Comparison of ENCODE assay signal across 13 cellular contexts in the genomic region with DNA sequence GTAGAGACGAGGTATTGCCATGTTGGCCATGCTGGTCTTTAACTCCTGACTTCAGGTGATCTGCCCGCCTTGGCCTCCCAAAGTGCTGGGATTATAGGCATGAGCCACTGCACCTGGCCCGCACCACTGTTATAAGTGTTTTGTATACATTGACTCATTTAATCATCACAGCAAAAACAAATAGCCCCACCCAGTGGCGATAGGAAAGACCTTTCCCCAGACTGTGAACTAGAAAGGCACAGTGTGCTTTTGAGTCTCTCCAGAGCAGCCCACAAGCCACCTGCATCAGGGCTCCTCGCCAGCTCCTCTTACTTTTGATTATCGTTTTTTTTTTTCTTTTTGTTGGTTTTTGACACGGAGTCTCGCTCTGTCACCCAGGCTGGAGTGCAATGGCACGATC. TPM values are rescaled to one million over a fixed set of nuclear protein-coding genes. Genes with fewer than 3 reads are reported as not detected.
A peak's percentile ranks its signal among the peaks of the same experiment; 100 is the strongest.
DNase-seq lines count a peak whose midpoint lies in the region; ATAC-seq and TF ChIP-seq lines count a peak whose summit lies in the region.
"Had no signal": no experiment of that assay in that cellular context is flagged by ENCODE, and none has a peak within 500 bp of the region (broad histone marks: within the 10 kb centered on the region; RNA-seq: fewer than 3 reads in every experiment).

No MANE protein-coding gene starts in this region.

- TF ChIP-seq CTCF in MCF 10A (IDR thresholded peaks at IDR 0.05; ENCODE audit: unreplicated experiment) (no peak), breast epithelium (IDR thresholded peaks at IDR 0.05) (no peak), osteocyte (IDR thresholded peaks at IDR 0.05) (peak; percentile 11)
- no peak for TF ChIP-seq CTCF in CD8-positive, alpha-beta T cell (IDR thresholded peaks at IDR 0.05)

- no peak for TF ChIP-seq POLR2A in breast epithelium (IDR thresholded peaks at IDR 0.05)

- H3K36me3 Mint-ChIP-seq in MCF 10A (ENCODE audit: insufficient read depth, unreplicated experiment) (no peaks in the 10 kb centered on the region), osteocyte (ENCODE audit: unreplicated experiment) (peaks cover 1% of the 10 kb centered on the region)
- peaks cover 4% of the 10 kb centered on the region for H3K36me3 Mint-ChIP-seq in CD8-positive, alpha-beta T cell

- H3K27ac ChIP-seq in breast epithelium: no peak overlapping the region
- no peak overlapping the region for H3K27ac ChIP-seq in CD8-positive, alpha-beta T cell (ENCODE audit: low read depth, low read length)

- H3K4me3 Mint-ChIP-seq in MCF 10A (ENCODE audit: unreplicated experiment) (no peak overlapping the region), osteocyte (ENCODE audit: unreplicated experiment) (no peak overlapping the region)
- no peak overlapping the region for H3K4me3 Mint-ChIP-seq in CD8-positive, alpha-beta T cell
- H3K4me3 Mint-ChIP-seq: B cell had no signal

- CTCF ChIA-PET in MCF 10A (lab: Yijun Ruan, JAX): interaction anchor here (0.6 to 1.3 kb wide), 3 partner anchors 21 to 1354 kb away, joined by 3 to 5 read pairs (median 4); no protein-coding TSS in a partner anchor
- CTCF ChIA-PET in CD8-positive, alpha-beta T cell (lab: Charles Lee): no interaction called here

- H3K9me3 Mint-ChIP-seq in MCF 10A (ENCODE audit: unreplicated experiment): no peaks in the 10 kb centered on the region
- no peaks in the 10 kb centered on the region for H3K9me3 Mint-ChIP-seq in osteocyte (ENCODE audit: unreplicated experiment)
- H3K9me3 Mint-ChIP-seq in CD8-positive, alpha-beta T cell: peaks cover 8% of the 10 kb centered on the region

- DNase-seq in MCF 10A (ENCODE audit: unreplicated experiment) (peak; percentile 52), breast epithelium (ENCODE audit: low spot score in 2 of 2) (no peak), KBM-7 (peak; percentile 9), SK-MEL-5 (ENCODE audit: low read depth, low spot score) (peak; percentile 38), osteocyte (ENCODE audit: extremely low spot score, unreplicated experiment) (no peak), midbrain (lab: John Stamatoyannopoulos, UW) (no peak), NCI-H524 (lab: John Stamatoyannopoulos, UW) (no peak)
- no peak for DNase-seq in CD8-positive, alpha-beta T cell
- DNase-seq: NCI-H2171 treated with DMSO at 0.1 percent for 48 hours; stimulated activated CD4-positive, alpha-beta T cell treated with anti-CD3 and anti-CD28 coated beads, Interleukin-4, amount 100 ng/mL, for 1 hour; stimulated activated naive CD8-positive, alpha-beta T cell treated with anti-CD3 and anti-CD28 coated beads, Interleukin-15, Interleukin-2, amounts not matched to agents 100 U/mL and 50 U/mL, for 24 hours had no signal

- no TSS peak for BruUV-seq in MCF 10A (replicated peaks; lab: Mats Ljungman, UMichigan)

- POLR2A ChIA-PET in MCF 10A (lab: Yijun Ruan, JAX): no interaction called here
- POLR2A ChIA-PET in CD8-positive, alpha-beta T cell (lab: Charles Lee): no interaction called here

- no peak overlapping the region for H3K4me3 ChIP-seq in breast epithelium
- no peak overlapping the region for H3K4me3 ChIP-seq in CD8-positive, alpha-beta T cell (ENCODE audit: low read depth, low read length)

- H3K27me3 Mint-ChIP-seq in MCF 10A (ENCODE audit: insufficient read depth, unreplicated experiment) (peaks cover 4% of the 10 kb centered on the region), osteocyte (ENCODE audit: unreplicated experiment) (peaks cover 4% of the 10 kb centered on the region)
- H3K27me3 Mint-ChIP-seq in CD8-positive, alpha-beta T cell (ENCODE audit: low read depth): peaks cover 16% of the 10 kb centered on the region

- in situ Hi-C loops in KBM-7 (cut with MboI; ENCODE audit: low pct_unique_long_range_greater_than_20kb, low sequenced_read_pairs) (no loop called here), SK-MEL-5 (cut with HindIII; ENCODE audit: low pct_unique_long_range_greater_than_20kb, low sequenced_read_pairs) (no loop called here)

- H3K4me1 Mint-ChIP-seq in MCF 10A (ENCODE audit: insufficient read depth, unreplicated experiment) (no peaks in the 10 kb centered on the region), osteocyte (ENCODE audit: unreplicated experiment) (no peaks in the 10 kb centered on the region)
- no peaks in the 10 kb centered on the region for H3K4me1 Mint-ChIP-seq in CD8-positive, alpha-beta T cell (ENCODE audit: low read depth)
- H3K4me1 Mint-ChIP-seq: B cell had no signal

- no peaks in the 10 kb centered on the region for H3K27me3 ChIP-seq in breast epithelium
- H3K27me3 ChIP-seq in CD8-positive, alpha-beta T cell (ENCODE audit: insufficient read depth, low read length): no peaks in the 10 kb centered on the region

- H3K27ac Mint-ChIP-seq in MCF 10A (ENCODE audit: low read depth, unreplicated experiment) (no peak overlapping the region), osteocyte (ENCODE audit: unreplicated experiment) (no peak overlapping the region)
- no peak overlapping the region for H3K27ac Mint-ChIP-seq in CD8-positive, alpha-beta T cell
- H3K27ac Mint-ChIP-seq: activated T-helper 2 cell treated with anti-CD3 and anti-CD28 coated beads, Interferon-gamma antibody, Interleukin-2, Interleukin-4, amounts not matched to agents 10 μg/mL and 5 μg/mL and 100 μg/mL, durations not matched to agents 14 hours and 24 hours and 36 hours; B cell had no signal

- no peaks in the 10 kb centered on the region for H3K36me3 ChIP-seq in breast epithelium
- H3K36me3 ChIP-seq in CD8-positive, alpha-beta T cell (ENCODE audit: insufficient read depth, low read length): no peaks in the 10 kb centered on the region

- no peak for ATAC-seq in CD8-positive, alpha-beta T cell
- ATAC-seq: stimulated activated naive CD8-positive, alpha-beta T cell treated with anti-CD3 and anti-CD28 coated beads, Interleukin-15, Interleukin-2, amounts not matched to agents 100 U/mL and 50 U/mL, for 24 hours had no signal

- peaks cover 9 to 10% of the 10 kb centered on the region in 2 donors for H3K9me3 ChIP-seq in breast epithelium
- no peaks in the 10 kb centered on the region for H3K9me3 ChIP-seq in CD8-positive, alpha-beta T cell (ENCODE audit: low read length)

- no peaks in the 10 kb centered on the region for H3K4me1 ChIP-seq in breast epithelium
- H3K4me1 ChIP-seq in CD8-positive, alpha-beta T cell (ENCODE audit: insufficient read depth, low read length): no peaks in the 10 kb centered on the region

- intact Hi-C loops in MCF 10A (cut with micrococcal nuclease): loop anchor here (1.0 kb wide), 1 partner anchor 91 kb away; no protein-coding TSS in a partner anchor
- intact Hi-C loops in breast epithelium (cut with DNase I; ENCODE audit: low total_unique reads): no loop called here
- intact Hi-C loops in CD8-positive, alpha-beta T cell (cut with DNase I, micrococcal nuclease): no loop called here

RNA-seq across cellular contexts. Expression of gene ZFP64, which starts 27.9 kb away (rescaled TPM):
- total RNA-seq in MCF 10A (2022) (13.0 and 13.8 TPM in 2 replicates), breast epithelium (10 to 100 TPM in 2 of 3 donors, 1 to 10 TPM in 1; 8.5 to 13.0 (median 11.5) TPM), osteocyte (18.5 and 21.0 TPM in 2 replicates)
- 8.4 TPM in 2 replicates for total RNA-seq in SK-MEL-5 (2014; rRNA removed; shearing (Covaris generic))
- 25.3 and 29.3 TPM in 2 replicates for polyA plus RNA-seq in SK-MEL-5 (2015; cell fraction: cytosol; rRNA removed)
- polyA plus RNA-seq in SK-MEL-5 (2015; cell fraction: nucleus; rRNA removed): 8.8 and 9.5 TPM in 2 replicates
- 1 to 10 TPM; 2.4 to 2.7 TPM for total RNA-seq in CD8-positive, alpha-beta T cell

Comparison
In these comparisons a context has a peak if more than half of its experiments do, and no peak if none do; other contexts are left out.
1. DNase-seq: peak in MCF 10A (single experiment), KBM-7 (single experiment) and SK-MEL-5 (single experiment); none in breast epithelium (0 of 2), osteocyte (single experiment), midbrain (single experiment), NCI-H524 (0 of 2) and CD8-positive, alpha-beta T cell (0 of 7).